9 cellular contexts compared by ENCODE assay signal in genomic region chr12:93127582-93128331, GRCh38.
DNase-seq lines count a peak whose midpoint lies in the region; ATAC-seq and TF ChIP-seq lines count a peak whose summit lies in the region.
"Had no signal": no experiment of that assay in that cellular context is flagged by ENCODE, and none has a peak within 500 bp of the region (broad histone marks: within the 10 kb centered on the region; RNA-seq: fewer than 3 reads in every experiment).

No MANE protein-coding gene starts in this region.

- no peaks in the 10 kb centered on the region for H3K79me2 ChIP-seq in smooth muscle cell (ENCODE audit: low read depth)

- H3K36me3 ChIP-seq in smooth muscle cell (ENCODE audit: low read depth): no peaks in the 10 kb centered on the region
- H3K36me3 ChIP-seq: tibial nerve had no signal

- 57% methylated on average over 16 of the region's 16 CpGs for WGBS in smooth muscle cell (ENCODE audit: low lambda C conversion rate)

- H2AFZ ChIP-seq in smooth muscle cell (ENCODE audit: low read depth): no peak overlapping the region

- peak overlapping the region; percentile 52 for H3K27ac ChIP-seq in HL-60 (replicated peaks)
- H3K27ac ChIP-seq in smooth muscle cell (ENCODE audit: low read depth): no peak overlapping the region

- no peak overlapping the region for H3K9ac ChIP-seq in smooth muscle cell (ENCODE audit: low read depth)

- ATAC-seq in left cardiac atrium: peak; percentile 92 to 96
- no peak for ATAC-seq in HG03571 (IDR thresholded peaks at IDR 0.05; ENCODE audit: unreplicated experiment)

- H3K4me3 ChIP-seq in HL-60 (replicated peaks; ENCODE audit: insufficient read depth, low read length): no peak overlapping the region
- no peak overlapping the region for H3K4me3 ChIP-seq in smooth muscle cell
- H3K4me3 ChIP-seq: tibial nerve had no signal

- TF ChIP-seq CTCF in HL-60 (IDR thresholded peaks at IDR 0.05; ENCODE audit: insufficient read depth, low read length): peak; percentile 37
- peak; percentile 31 for TF ChIP-seq CTCF in smooth muscle cell (IDR thresholded peaks at IDR 0.05; ENCODE audit: borderline replicate concordance, insufficient read depth, poor library complexity, severe bottlenecking)

- intact Hi-C loops in left cardiac atrium (cut with DNase I): loop anchor here in 1 of 2 donors (1.0 to 5.0 kb wide), 3 partner anchors 99 to 250 kb away; partner anchors contain the start of gene NUDT4

- H3K4me2 ChIP-seq in smooth muscle cell: peak overlapping the region; percentile 28

- DNase-seq in HL-60 (ENCODE audit: low read depth in 1 of 2, low spot score in 1 of 2) (peak; percentile 94 to 99), SK-MEL-5 (ENCODE audit: low read depth, low spot score) (peak; percentile 37), left cardiac atrium (peak; percentile 79), smooth muscle cell (lab: John Stamatoyannopoulos, UW; ENCODE audit: unreplicated experiment) (no peak), midbrain (lab: John Stamatoyannopoulos, UW) (no peak), activated gamma-delta T cell treated with Interleukin-2 at 50 U/mL for 16 hours (no peak), NCI-H146 (lab: John Stamatoyannopoulos, UW) (no peak)

- in situ Hi-C loops in SK-MEL-5 (cut with HindIII; ENCODE audit: low pct_unique_long_range_greater_than_20kb, low sequenced_read_pairs): no loop called here

- no peaks in the 10 kb centered on the region for H3F3A ChIP-seq in smooth muscle cell (ENCODE audit: low read depth)

- no peaks in the 10 kb centered on the region for H3K27me3 ChIP-seq in HL-60 (ENCODE audit: insufficient read depth, poor library complexity, severe bottlenecking)
- H3K27me3 ChIP-seq in smooth muscle cell (ENCODE audit: low read depth): no peaks in the 10 kb centered on the region
- H3K27me3 ChIP-seq: tibial nerve had no signal

- no peaks in the 10 kb centered on the region for H3K9me3 ChIP-seq in smooth muscle cell (replicated peaks; ENCODE audit: low read depth)
- H3K9me3 ChIP-seq: tibial nerve had no signal

- H4K20me1 ChIP-seq in smooth muscle cell (ENCODE audit: low read depth): no peaks in the 10 kb centered on the region

- H3K4me1 ChIP-seq in smooth muscle cell (ENCODE audit: low read depth): no peaks in the 10 kb centered on the region

Comparison
In these comparisons a context has a peak if more than half of its experiments do, and no peak if none do; other contexts are left out.
1. DNase-seq: peak in HL-60 (2 of 2), SK-MEL-5 (single experiment) and left cardiac atrium (single experiment); none in smooth muscle cell (single experiment), midbrain (single experiment), activated gamma-delta T cell treated with Interleukin-2 at 50 U/mL for 16 hours (single experiment) and NCI-H146 (single experiment).